Comparison of ENCODE assay signal across 8 cellular contexts in the genomic region with DNA sequence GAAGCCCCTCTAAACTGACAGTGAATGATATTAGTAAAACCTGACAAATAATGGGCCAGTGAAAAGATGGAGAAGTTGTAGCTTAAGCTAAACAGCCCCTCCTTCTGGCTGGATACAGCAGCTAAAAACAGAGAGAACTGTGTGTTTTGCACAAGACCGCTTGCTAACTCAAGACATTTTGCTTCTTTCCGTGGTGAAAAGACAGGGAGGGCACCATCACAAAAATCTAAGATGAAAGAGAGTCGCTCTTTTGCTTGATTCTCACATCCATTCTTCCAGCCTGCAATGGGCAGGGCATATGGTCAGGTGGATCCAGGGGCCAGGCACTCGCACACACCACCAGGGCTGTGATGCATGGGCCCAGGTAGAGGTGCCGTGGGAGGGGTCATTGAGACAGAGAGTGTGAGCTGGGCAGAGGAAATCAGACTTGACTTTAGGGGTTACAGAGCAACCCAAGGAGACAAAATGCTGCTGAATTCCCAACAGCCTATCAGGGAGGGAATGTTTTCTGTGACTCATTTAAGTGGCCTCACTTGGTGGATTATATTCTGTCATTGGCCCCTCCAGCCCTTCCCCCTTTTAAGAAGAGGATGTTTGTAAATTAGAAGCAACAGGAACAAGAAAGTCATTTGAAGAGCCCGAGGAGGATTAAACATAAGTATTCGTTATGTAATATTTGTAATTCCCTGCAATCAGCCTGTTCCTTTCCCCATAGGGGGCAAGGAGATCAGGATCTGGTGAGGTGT. TPM values are rescaled to one million over a fixed set of nuclear protein-coding genes. Genes with fewer than 3 reads are reported as not detected.
DNase-seq lines count a peak whose midpoint lies in the region; ATAC-seq and TF ChIP-seq lines count a peak whose summit lies in the region.

No MANE protein-coding gene starts in this region.

- peaks cover 2 to 9% (median 7%) of the 10 kb centered on the region in 3 donors for H3K27me3 Mint-ChIP-seq in CD14-positive monocyte (ENCODE audit: low read depth in 3 of 3)
- no peaks in the 10 kb centered on the region for H3K27me3 Mint-ChIP-seq in mesothelial cell of epicardium (ENCODE audit: low read depth)

- peak; percentile 74 for TF ChIP-seq CTCF in CD14-positive monocyte (IDR thresholded peaks at IDR 0.05)
- TF ChIP-seq CTCF in breast epithelium (IDR thresholded peaks at IDR 0.05), result peak in 1 of 3 donors; percentile 31
- TF ChIP-seq CTCF in mesothelial cell of epicardium (IDR thresholded peaks at IDR 0.05; ENCODE audit: unreplicated experiment), result no peak

- H3K36me3 Mint-ChIP-seq in CD14-positive monocyte, result no peaks in the 10 kb centered on the region
- no peaks in the 10 kb centered on the region for H3K36me3 Mint-ChIP-seq in mesothelial cell of epicardium

- no peak for ATAC-seq in GM21390 (IDR thresholded peaks at IDR 0.05; ENCODE audit: unreplicated experiment)
- ATAC-seq in GM21423 (IDR thresholded peaks at IDR 0.05; ENCODE audit: unreplicated experiment), result no peak

- no peak for DNase-seq in CD14-positive monocyte (ENCODE audit: low spot score)
- DNase-seq in Kasumi-1 (lab: John Stamatoyannopoulos, UW), result peak; percentile 32 to 55
- no peak for DNase-seq in breast epithelium (ENCODE audit: low spot score in 2 of 2)
- DNase-seq in mesothelial cell of epicardium (ENCODE audit: low spot score in 2 of 2, unreplicated experiment in 2 of 2), result no peak
- DNase-seq in iPS-NIHi11 (ENCODE audit: low spot score), result no peak
- no peak for DNase-seq in NCI-H2029 (lab: John Stamatoyannopoulos, UW)

- H3K27ac Mint-ChIP-seq in CD14-positive monocyte (peak overlapping the region; percentile 34 to 90 (median 72)), mesothelial cell of epicardium (peak overlapping the region; percentile 5)

- H3K9me3 Mint-ChIP-seq in CD14-positive monocyte (no peaks in the 10 kb centered on the region), mesothelial cell of epicardium (no peaks in the 10 kb centered on the region)

- no peak for TF ChIP-seq POLR2A in breast epithelium (IDR thresholded peaks at IDR 0.05)

- H3K4me1 ChIP-seq in breast epithelium, result peaks cover 3 to 33% of the 10 kb centered on the region in 2 donors

- H3K27me3 ChIP-seq in breast epithelium, result no peaks in the 10 kb centered on the region

- H3K4me3 Mint-ChIP-seq in CD14-positive monocyte (no peak overlapping the region), mesothelial cell of epicardium (no peak overlapping the region)

- H3K27ac ChIP-seq in breast epithelium, result peak overlapping the region; percentile 38 to 69

- no peaks in the 10 kb centered on the region for H3K36me3 ChIP-seq in breast epithelium

- H3K4me1 Mint-ChIP-seq in CD14-positive monocyte, result peaks cover 37% of the 10 kb centered on the region
- H3K4me1 Mint-ChIP-seq in mesothelial cell of epicardium, result peaks cover 65% of the 10 kb centered on the region

- no peaks in the 10 kb centered on the region for H3K9me3 ChIP-seq in breast epithelium

- H3K4me3 ChIP-seq in breast epithelium, result no peak overlapping the region

- intact Hi-C loops in CD14-positive monocyte (cut with micrococcal nuclease) (loop anchor here in 1 of 2 donors (5.0 to 10.0 kb wide), 2 partner anchors 54 to 111 kb away; no protein-coding TSS in a partner anchor), breast epithelium (cut with DNase I; ENCODE audit: low total_unique reads) (loop anchor here (10.0 kb wide), 1 partner anchor 114 kb away; no protein-coding TSS in a partner anchor)

RNA-seq across cellular contexts. Expression of a gene that starts 12.2 kb away (rescaled TPM):
- 1 to 10 TPM; 2.7 to 3.1 TPM for polyA plus RNA-seq in CD14-positive monocyte
- total RNA-seq in breast epithelium (100 to 1,000 TPM; 207 to 759 (median 444) TPM), mesothelial cell of epicardium (16.3 to 19.0 TPM (median 16.5 TPM) in 3 replicates)

Comparison
In these comparisons a context has a peak if more than half of its experiments do, and no peak if none do; other contexts are left out.
1. DNase-seq: peak in Kasumi-1 (2 of 2); none in CD14-positive monocyte (single experiment), breast epithelium (0 of 2), mesothelial cell of epicardium (0 of 2), iPS-NIHi11 (single experiment) and NCI-H2029 (single experiment).
2. RNA of a gene that starts 12.2 kb away (total RNA-seq): 207 to 759 TPM in breast epithelium; 16.3 to 19.0 TPM in mesothelial cell of epicardium; every median in the first group is over 10 times any median in the second.